In the genomic region with DNA sequence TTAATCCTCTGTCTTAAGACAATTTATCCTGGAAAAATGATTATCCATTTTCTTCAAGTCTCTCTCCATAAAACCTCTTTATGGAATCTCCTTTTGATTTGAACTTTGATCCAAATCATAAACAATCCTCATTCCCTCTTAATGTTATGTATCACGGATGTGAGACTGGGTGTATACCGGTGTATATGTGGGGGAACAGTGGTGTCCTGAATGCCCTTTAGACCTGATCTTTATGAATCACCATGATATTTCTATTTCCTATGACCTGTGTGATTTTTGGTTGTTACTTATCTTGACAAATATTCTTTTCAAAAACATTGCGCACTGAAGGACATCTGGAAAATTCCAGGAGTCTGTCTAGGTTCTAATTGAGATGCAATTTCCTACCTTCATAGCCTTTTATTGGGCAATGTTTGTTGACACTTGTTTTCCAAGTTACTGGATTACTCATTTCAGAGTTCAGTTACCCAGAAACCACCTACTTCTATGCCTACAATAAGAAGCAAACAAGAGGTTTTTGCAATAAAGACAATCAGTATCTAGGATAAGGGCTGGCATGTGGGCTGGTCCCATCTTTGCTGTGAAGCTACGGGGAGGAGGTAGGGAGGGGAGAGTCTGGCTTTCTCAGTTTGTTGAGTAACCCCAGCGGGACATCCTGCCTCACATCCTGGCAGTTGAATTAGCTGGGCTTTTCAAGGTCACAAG, we compare ENCODE assay signal across 17 cellular contexts.
DNase-seq lines count a peak whose midpoint lies in the region; ATAC-seq and TF ChIP-seq lines count a peak whose summit lies in the region.
"Had no signal": no experiment of that assay in that cellular context is flagged by ENCODE, and none has a peak within 500 bp of the region (broad histone marks: within the 10 kb centered on the region; RNA-seq: fewer than 3 reads in every experiment).

No MANE protein-coding gene starts in this region.

- H3K36me3 ChIP-seq in mucosa of rectum (ENCODE audit: control insufficient read depth in 2 of 2, insufficient read depth in 2 of 2, low read length in 2 of 2), result no peaks in the 10 kb centered on the region
- H3K36me3 ChIP-seq: WERI-Rb-1 had no signal

- no peak overlapping the region for H3K27ac Mint-ChIP-seq in chondrocyte (ENCODE audit: unreplicated experiment)
- H3K27ac Mint-ChIP-seq: activated T-helper 1 cell treated with anti-CD3 and anti-CD28 coated beads, Interleukin-12 subunit alpha, Interleukin-12 subunit beta, Interleukin-2, Interleukin-4 antibody, amounts not matched to agents 30 ng/mL and 10 ng/mL and 1 ng/mL, durations not matched to agents 14 hours and 24 hours and 36 hours; nephron progenitor cell; T-cell had no signal

- peaks cover 8% of the 10 kb centered on the region for H3K27me3 Mint-ChIP-seq in chondrocyte (ENCODE audit: low read depth)
- H3K27me3 Mint-ChIP-seq: T-cell had no signal

- no peak overlapping the region for H3K4me3 Mint-ChIP-seq in chondrocyte (ENCODE audit: unreplicated experiment)
- H3K4me3 Mint-ChIP-seq: activated T-helper 1 cell treated with anti-CD3 and anti-CD28 coated beads, Interleukin-12 subunit alpha, Interleukin-12 subunit beta, Interleukin-2, Interleukin-4 antibody, amounts not matched to agents 30 ng/mL and 10 ng/mL and 1 ng/mL, durations not matched to agents 14 hours and 24 hours and 36 hours; nephron progenitor cell; T-cell had no signal

- H3K4me3 ChIP-seq in astrocyte of the spinal cord (ENCODE audit: low read depth, low read length) (no peak overlapping the region), mucosa of rectum (ENCODE audit: low read length in 2 of 2) (peak overlapping the region in 1 of 2 donors; percentile 27)

- H3K9me3 Mint-ChIP-seq in chondrocyte (ENCODE audit: low read depth), result no peaks in the 10 kb centered on the region
- H3K9me3 Mint-ChIP-seq: activated T-helper 1 cell treated with anti-CD3 and anti-CD28 coated beads, Interleukin-12 subunit alpha, Interleukin-12 subunit beta, Interleukin-2, Interleukin-4 antibody, amounts not matched to agents 30 ng/mL and 10 ng/mL and 1 ng/mL, durations not matched to agents 14 hours and 24 hours and 36 hours; nephron progenitor cell; T-cell had no signal

- H3K9ac ChIP-seq in mucosa of rectum (ENCODE audit: low read depth in 1 of 2, low read length in 2 of 2), result no peak overlapping the region

- in situ Hi-C loops in astrocyte of the spinal cord (cut with HindIII; ENCODE audit: low sequenced_read_pairs), result no loop called here

- TF ChIP-seq CTCF in astrocyte of the spinal cord (IDR thresholded peaks at IDR 0.05; ENCODE audit: low read depth, low read length) (no peak), chondrocyte (IDR thresholded peaks at IDR 0.05) (no peak)

- no peaks in the 10 kb centered on the region for H3K36me3 Mint-ChIP-seq in chondrocyte (ENCODE audit: low read depth)
- H3K36me3 Mint-ChIP-seq: T-cell had no signal

- DNase-seq in HT-29 (ENCODE audit: low spot score) (peak; percentile 80), astrocyte of the spinal cord (ENCODE audit: low read depth, low spot score) (peak; percentile 13), glomerular visceral epithelial cell (ENCODE audit: extremely low spot score) (peak; percentile 1), chondrocyte (ENCODE audit: low spot score) (no peak), T1000 (lab: John Stamatoyannopoulos, UW) (no peak), GF-D8 (lab: John Stamatoyannopoulos, UW) (no peak)
- DNase-seq: AML-193, cerebellar nuclear complex, hippocampal formation, NCI-H187 treated with DMSO at 0.1 percent for 48 hours, NCI-H524 treated with DMSO at 0.1 percent for 48 hours, nephron progenitor cell, T-cell, WERI-Rb-1 had no signal

- no peaks in the 10 kb centered on the region for H3K9me3 ChIP-seq in mucosa of rectum (ENCODE audit: control insufficient read depth in 2 of 2, low read length in 2 of 2)

- H3K4me1 ChIP-seq in mucosa of rectum (ENCODE audit: control insufficient read depth in 2 of 2, insufficient read depth in 2 of 2, low read length in 2 of 2), result peaks cover 15 to 21% of the 10 kb centered on the region in 2 donors

- H3K27ac ChIP-seq in mucosa of rectum (ENCODE audit: low read depth in 2 of 2, low read length in 2 of 2), result peak overlapping the region; percentile 49 to 78
- H3K27ac ChIP-seq: WERI-Rb-1 had no signal

- no peaks in the 10 kb centered on the region for H3K27me3 ChIP-seq in mucosa of rectum (ENCODE audit: control insufficient read depth in 2 of 2, insufficient read depth in 2 of 2, low read length in 2 of 2)

- H3K4me1 Mint-ChIP-seq in chondrocyte (ENCODE audit: low read depth), result no peaks in the 10 kb centered on the region
- H3K4me1 Mint-ChIP-seq: T-cell had no signal

- no peak for ATAC-seq in HG03354 (IDR thresholded peaks at IDR 0.05; ENCODE audit: poor library complexity, severe bottlenecking, unreplicated experiment)
- ATAC-seq: T-cell had no signal

Comparison
In these comparisons a context has a peak if more than half of its experiments do, and no peak if none do; other contexts are left out.
1. DNase-seq: peak in HT-29 (single experiment), astrocyte of the spinal cord (single experiment) and glomerular visceral epithelial cell (single experiment); none in chondrocyte (single experiment), T1000 (single experiment) and GF-D8 (single experiment).